15 cellular contexts compared by ENCODE assay signal in the genomic region with DNA sequence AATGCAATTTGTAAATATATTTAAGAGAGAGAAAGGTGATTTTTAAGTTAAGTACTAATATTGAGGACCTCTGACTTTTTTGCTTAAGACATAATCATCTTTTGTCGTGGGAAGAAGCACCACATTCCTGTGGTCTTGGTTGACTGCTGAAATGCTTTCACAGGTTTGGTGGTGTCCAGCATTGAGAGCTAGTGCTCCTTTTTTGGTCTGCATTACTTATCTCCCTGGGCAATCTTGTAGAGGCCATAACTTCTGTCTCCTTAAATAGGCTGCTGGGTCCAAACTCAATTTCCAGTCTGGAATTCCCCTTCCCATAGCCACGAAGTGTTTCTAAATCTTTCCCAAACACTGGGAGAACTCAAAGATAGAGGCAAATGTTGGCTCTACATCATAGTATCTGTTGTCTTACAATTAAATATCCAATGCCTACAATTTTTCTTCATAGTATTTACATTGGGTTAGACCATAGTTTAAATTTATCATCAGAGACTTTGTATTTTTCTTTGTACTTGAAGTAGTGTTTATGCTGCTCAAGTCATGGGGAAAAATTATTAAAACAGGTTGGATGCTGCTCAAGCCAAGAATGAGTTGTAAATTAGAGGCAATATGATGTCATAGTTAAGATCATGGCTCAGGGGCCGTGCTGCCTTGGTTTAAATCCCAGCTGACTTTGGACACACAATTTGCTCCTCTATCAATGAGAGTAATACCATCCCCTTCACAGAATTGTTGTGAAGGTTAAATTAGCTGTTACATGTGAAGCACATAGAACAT.
A peak's percentile ranks its signal among the peaks of the same experiment; 100 is the strongest.
DNase-seq lines count a peak whose midpoint lies in the region; ATAC-seq and TF ChIP-seq lines count a peak whose summit lies in the region.
"Had no signal": no experiment of that assay in that cellular context is flagged by ENCODE, and none has a peak within 500 bp of the region (broad histone marks: within the 10 kb centered on the region; RNA-seq: fewer than 3 reads in every experiment).

No MANE protein-coding gene starts in this region.

- no peak overlapping the region for H3K4me3 Mint-ChIP-seq in effector memory CD8-positive, alpha-beta T cell
- H3K4me3 Mint-ChIP-seq: activated CD4-positive, alpha-beta T cell treated with anti-CD3 and anti-CD28 coated beads, Interleukin-2, amount 10 ng/mL, durations not matched to agents 24 days and 14 days; B cell; T-helper 17 cell had no signal

- DNase-seq in AG10803 (ENCODE audit: low read depth) (peak; percentile 97), M059J (ENCODE audit: low read depth) (peak; percentile 93), choroid plexus epithelial cell (ENCODE audit: low read depth) (peak; percentile 96), myocyte (ENCODE audit: low read depth) (peak; percentile 91), HuH-7 (ENCODE audit: low spot score) (no peak)
- no peak for DNase-seq in effector memory CD8-positive, alpha-beta T cell
- DNase-seq: activated CD4-positive, alpha-beta T cell treated with anti-CD3 and anti-CD28 coated beads, Interleukin-2, amount 10 ng/mL, durations not matched to agents 24 days and 14 days; left colon; nucleus accumbens; OCI-M1; T-helper 17 cell had no signal

- H3K4me3 ChIP-seq in AG10803 (ENCODE audit: low read length) (no peak overlapping the region), choroid plexus epithelial cell (ENCODE audit: low read depth, low read length) (no peak overlapping the region)
- H3K4me3 ChIP-seq: gastroesophageal sphincter had no signal

- no peaks in the 10 kb centered on the region for H3K4me1 Mint-ChIP-seq in effector memory CD8-positive, alpha-beta T cell (ENCODE audit: low read depth in 2 of 2)
- H3K4me1 Mint-ChIP-seq: activated CD4-positive, alpha-beta T cell treated with anti-CD3 and anti-CD28 coated beads, Interleukin-2, amount 10 ng/mL, durations not matched to agents 24 days and 14 days; B cell; T-helper 17 cell had no signal

- no peaks in the 10 kb centered on the region for H3K27me3 Mint-ChIP-seq in effector memory CD8-positive, alpha-beta T cell
- H3K27me3 Mint-ChIP-seq: activated CD4-positive, alpha-beta T cell treated with anti-CD3 and anti-CD28 coated beads, Interleukin-2, amount 10 ng/mL, durations not matched to agents 24 days and 14 days; B cell; T-helper 17 cell had no signal

- H3K36me3 Mint-ChIP-seq in effector memory CD8-positive, alpha-beta T cell (ENCODE audit: insufficient read depth): peaks cover 3% of the 10 kb centered on the region

- TF ChIP-seq CTCF in AG10803 (conservative IDR thresholded peaks at IDR 0.05; ENCODE audit: low read length) (no peak), choroid plexus epithelial cell (conservative IDR thresholded peaks at IDR 0.05; ENCODE audit: low read depth, low read length) (no peak)

- no peak overlapping the region for H3K27ac Mint-ChIP-seq in effector memory CD8-positive, alpha-beta T cell
- H3K27ac Mint-ChIP-seq: activated CD4-positive, alpha-beta T cell treated with anti-CD3 and anti-CD28 coated beads, Interleukin-2, amount 10 ng/mL, durations not matched to agents 24 days and 14 days; B cell; T-helper 17 cell had no signal

- peaks cover 0 to 5% of the 10 kb centered on the region in 2 donors for H3K9me3 Mint-ChIP-seq in effector memory CD8-positive, alpha-beta T cell

- ATAC-seq in effector memory CD8-positive, alpha-beta T cell (replicated peaks): no peak
- ATAC-seq in GM19467 (IDR thresholded peaks at IDR 0.05; ENCODE audit: unreplicated experiment) (no peak), GM21360 (IDR thresholded peaks at IDR 0.05; ENCODE audit: unreplicated experiment) (no peak)
- ATAC-seq: gastroesophageal sphincter, left colon, T-helper 17 cell had no signal

Comparison
In these comparisons a context has a peak if more than half of its experiments do, and no peak if none do; other contexts are left out.
1. DNase-seq: peak in AG10803 (single experiment), M059J (single experiment), choroid plexus epithelial cell (single experiment) and myocyte (single experiment); none in HuH-7 (single experiment) and effector memory CD8-positive, alpha-beta T cell (0 of 3).